ENCODE assay signal across 19 cellular contexts in the genomic region with DNA sequence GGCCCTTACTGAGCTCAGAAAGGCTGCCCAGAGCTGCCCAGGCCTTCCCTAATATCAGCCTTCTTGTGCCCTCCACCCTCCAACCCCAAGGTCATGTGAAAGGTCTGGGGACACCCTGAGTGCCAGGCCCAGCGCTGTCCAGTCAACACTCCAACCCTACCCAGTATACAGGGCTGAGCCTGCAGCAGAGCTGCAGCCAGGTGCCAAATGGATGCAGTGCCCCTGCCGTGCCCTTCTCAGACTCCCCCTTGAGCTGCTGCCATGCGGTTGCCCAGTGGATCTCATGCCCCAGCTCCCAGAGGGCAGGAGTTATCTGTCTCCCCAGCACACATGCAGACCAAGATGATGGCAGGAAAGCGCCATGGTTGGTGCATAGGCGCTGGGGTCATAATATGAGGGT.
A peak's percentile ranks its signal among the peaks of the same experiment; 100 is the strongest.
DNase-seq lines count a peak whose midpoint lies in the region; ATAC-seq, FAIRE-seq and TF ChIP-seq lines count a peak whose summit lies in the region.
"Had no signal": no experiment of that assay in that cellular context is flagged by ENCODE, and none has a peak within 500 bp of the region (broad histone marks: within the 10 kb centered on the region; RNA-seq: fewer than 3 reads in every experiment).

No MANE protein-coding gene starts in this region.

- TF ChIP-seq CTCF in Loucy (conservative IDR thresholded peaks at IDR 0.05; ENCODE audit: low read length) (no peak), endothelial cell of umbilical vein (IDR thresholded peaks at IDR 0.05; ENCODE audit: extremely low read depth in 1 of 2, insufficient read depth in 1 of 2, low read depth in 1 of 2, low read length in 2 of 2) (no peak), neural progenitor cell (IDR thresholded peaks at IDR 0.05) (no peak), coronary artery (IDR thresholded peaks at IDR 0.05) (no peak), Calu3 (IDR thresholded peaks at IDR 0.05; ENCODE audit: unreplicated experiment) (no peak)

- H3K9me1 ChIP-seq in endothelial cell of umbilical vein (replicated peaks; ENCODE audit: control insufficient read depth, extremely low read depth, insufficient read depth, low read length), result no peaks in the 10 kb centered on the region

- H2AFZ ChIP-seq in Loucy (ENCODE audit: low read length), result no peak overlapping the region
- no peak overlapping the region for H2AFZ ChIP-seq in endothelial cell of umbilical vein (ENCODE audit: low read depth, low read length)
- H2AFZ ChIP-seq in neural progenitor cell (replicated peaks), result no peak overlapping the region

- H3K9me3 ChIP-seq in CD4-positive, CD25-positive, alpha-beta regulatory T cell (ENCODE audit: control insufficient read depth in 2 of 2, low read length in 2 of 2), result no peaks in the 10 kb centered on the region
- H3K9me3 ChIP-seq in Loucy (ENCODE audit: insufficient read depth, low read depth, low read length) (no peaks in the 10 kb centered on the region), endothelial cell of umbilical vein (replicated peaks; ENCODE audit: control insufficient read depth, insufficient read depth, low read length) (no peaks in the 10 kb centered on the region), neural progenitor cell (ENCODE audit: low read depth) (no peaks in the 10 kb centered on the region)
- H3K9me3 ChIP-seq: body of pancreas, Caco-2, neutrophil, SJSA1 had no signal

- no peaks in the 10 kb centered on the region for H3K36me3 ChIP-seq in CD4-positive, CD25-positive, alpha-beta regulatory T cell (ENCODE audit: control insufficient read depth, insufficient read depth, low read length)
- H3K36me3 ChIP-seq in Loucy (ENCODE audit: insufficient read depth, low read length) (peaks cover 31% of the 10 kb centered on the region; the same call in 1 of the 2 replicates), endothelial cell of umbilical vein (ENCODE audit: control insufficient read depth in 2 of 2, extremely low read depth in 1 of 2, insufficient read depth in 2 of 2, low read length in 2 of 2) (peaks cover 0 to 11% of the 10 kb centered on the region in 2 experiments), neural progenitor cell (no peaks in the 10 kb centered on the region)
- H3K36me3 ChIP-seq: neutrophil had no signal

- H4K20me1 ChIP-seq in Loucy (ENCODE audit: insufficient read depth, low read length, poor library complexity, severe bottlenecking) (no peaks in the 10 kb centered on the region), endothelial cell of umbilical vein (replicated peaks; ENCODE audit: control insufficient read depth, extremely low read depth, insufficient read depth, low read length) (no peaks in the 10 kb centered on the region), neural progenitor cell (ENCODE audit: low read depth) (peaks cover 100% of the 10 kb centered on the region)

- no peaks in the 10 kb centered on the region for H3K27me3 ChIP-seq in CD4-positive, CD25-positive, alpha-beta regulatory T cell (ENCODE audit: control insufficient read depth, insufficient read depth, low read length)
- H3K27me3 ChIP-seq in Loucy (ENCODE audit: insufficient read depth, low read length, poor library complexity, severe bottlenecking), result no peaks in the 10 kb centered on the region
- no peaks in the 10 kb centered on the region for H3K27me3 ChIP-seq in endothelial cell of umbilical vein (ENCODE audit: control insufficient read depth in 2 of 2, insufficient read depth in 2 of 2, low read length in 2 of 2)
- no peaks in the 10 kb centered on the region for H3K27me3 ChIP-seq in neural progenitor cell
- H3K27me3 ChIP-seq: body of pancreas, neutrophil, SJSA1 had no signal

- H3K9me2 ChIP-seq in Loucy (replicated peaks; ENCODE audit: low read depth, low read length), result no peaks in the 10 kb centered on the region

- peak overlapping the region; percentile 81 for H3K4me2 ChIP-seq in Loucy (ENCODE audit: low read depth, low read length, poor library complexity, severe bottlenecking)
- no peak overlapping the region for H3K4me2 ChIP-seq in endothelial cell of umbilical vein (ENCODE audit: insufficient read depth, low read length)
- peak overlapping the region; percentile 74 for H3K4me2 ChIP-seq in neural progenitor cell

- H3K79me2 ChIP-seq in Loucy (ENCODE audit: insufficient read depth, low read length) (peaks cover 96% of the 10 kb centered on the region), endothelial cell of umbilical vein (ENCODE audit: control insufficient read depth, insufficient read depth, low read length) (peaks cover 11% of the 10 kb centered on the region), neural progenitor cell (ENCODE audit: low read depth) (peaks cover 20% of the 10 kb centered on the region)

- H3K4me3 Mint-ChIP-seq in CD4-positive, CD25-positive, alpha-beta regulatory T cell, result no peak overlapping the region
- H3K4me3 Mint-ChIP-seq in neural progenitor cell (peak overlapping the region; percentile 71), Calu3 (ENCODE audit: low read depth, unreplicated experiment) (no peak overlapping the region)
- H3K4me3 Mint-ChIP-seq: activated CD4-positive, alpha-beta T cell treated with anti-CD3 and anti-CD28 coated beads for 36 hours; IgD-negative memory B cell had no signal

- H3K36me3 Mint-ChIP-seq in CD4-positive, CD25-positive, alpha-beta regulatory T cell, result peaks cover 19% of the 10 kb centered on the region
- H3K36me3 Mint-ChIP-seq in neural progenitor cell (peaks cover 6% of the 10 kb centered on the region), Calu3 (ENCODE audit: insufficient read depth, unreplicated experiment) (peaks cover 5% of the 10 kb centered on the region)
- H3K36me3 Mint-ChIP-seq: IgD-negative memory B cell had no signal

- H3K27ac Mint-ChIP-seq in CD4-positive, CD25-positive, alpha-beta regulatory T cell, result peak overlapping the region; percentile 47 to 92 (median 78)
- H3K27ac Mint-ChIP-seq in neural progenitor cell, result peak overlapping the region; percentile 97
- no peak overlapping the region for H3K27ac Mint-ChIP-seq in Calu3 (ENCODE audit: unreplicated experiment)
- H3K27ac Mint-ChIP-seq: activated CD4-positive, alpha-beta T cell treated with anti-CD3 and anti-CD28 coated beads for 36 hours had no signal

- H3K27me3 Mint-ChIP-seq in CD4-positive, CD25-positive, alpha-beta regulatory T cell, result no peaks in the 10 kb centered on the region
- peaks cover 6% of the 10 kb centered on the region for H3K27me3 Mint-ChIP-seq in neural progenitor cell (ENCODE audit: insufficient read depth, low read depth)
- no peaks in the 10 kb centered on the region for H3K27me3 Mint-ChIP-seq in Calu3 (ENCODE audit: unreplicated experiment)
- H3K27me3 Mint-ChIP-seq: activated CD4-positive, alpha-beta T cell treated with anti-CD3 and anti-CD28 coated beads for 36 hours had no signal

- H3K4me3 ChIP-seq in CD4-positive, CD25-positive, alpha-beta regulatory T cell (ENCODE audit: low read depth, low read length), result no peak overlapping the region
- H3K4me3 ChIP-seq in Loucy (ENCODE audit: low read length, poor library complexity, severe bottlenecking) (peak overlapping the region; percentile 63), endothelial cell of umbilical vein (replicated peaks in 1 of 3; ENCODE audit: insufficient read depth in 1 of 3, low read depth in 1 of 3, low read length in 3 of 3) (no peak overlapping the region), neural progenitor cell (no peak overlapping the region), coronary artery (no peak overlapping the region)
- H3K4me3 ChIP-seq: body of pancreas, SJSA1 had no signal

- no peaks in the 10 kb centered on the region for H3K9me3 Mint-ChIP-seq in CD4-positive, CD25-positive, alpha-beta regulatory T cell
- H3K9me3 Mint-ChIP-seq in neural progenitor cell (no peaks in the 10 kb centered on the region), Calu3 (ENCODE audit: low read depth, unreplicated experiment) (no peaks in the 10 kb centered on the region)

- DNase-seq in CD4-positive, CD25-positive, alpha-beta regulatory T cell, result no peak
- DNase-seq in endothelial cell of umbilical vein (ENCODE audit: low read depth, low spot score), result no peak
- DNase-seq in neural progenitor cell (ENCODE audit: low spot score), result no peak
- DNase-seq in coronary artery (ENCODE audit: low spot score), result no peak
- DNase-seq in Calu3, result no peak
- DNase-seq in pons (ENCODE audit: low spot score), result no peak
- DNase-seq in hippocampal formation (lab: John Stamatoyannopoulos, UW), result no peak
- DNase-seq: activated CD4-positive, alpha-beta T cell treated with anti-CD3 and anti-CD28 coated beads for 36 hours; activated CD8-positive, alpha-beta memory T cell treated with anti-CD3 and anti-CD28 coated beads, Interleukin-2, amount 50 U/mL, for 4 hours; activated naive CD4-positive, alpha-beta T cell treated with Interleukin-2 at 50 U/mL for 16 hours; body of pancreas; Caco-2; NCI-H2081 treated with DMSO at 0.1 percent for 48 hours; NCI-H69 had no signal

- H3K4me1 ChIP-seq in CD4-positive, CD25-positive, alpha-beta regulatory T cell (ENCODE audit: control insufficient read depth, insufficient read depth, low read length, poor library complexity, severe bottlenecking), result peaks cover 3% of the 10 kb centered on the region
- H3K4me1 ChIP-seq in Loucy (ENCODE audit: insufficient read depth, low read length, poor library complexity, severe bottlenecking) (peaks cover 98% of the 10 kb centered on the region), endothelial cell of umbilical vein (ENCODE audit: control insufficient read depth, extremely low read depth, insufficient read depth, low read length) (peaks cover 50% of the 10 kb centered on the region), neural progenitor cell (peaks cover 66% of the 10 kb centered on the region)

- 0 out of 2 replicates have a peak, but pooled peaks cover 11% of the 10 kb centered on the region for H3F3A ChIP-seq in Loucy (ENCODE audit: low read depth)
- peaks cover 35% of the 10 kb centered on the region for H3F3A ChIP-seq in neural progenitor cell (ENCODE audit: low read depth)

- intact Hi-C loops in endothelial cell of umbilical vein (cut with micrococcal nuclease), result no loop called here
- intact Hi-C loops in Calu3 (cut with micrococcal nuclease; ENCODE audit: unreplicated experiment), result no loop called here

- H3K4me1 Mint-ChIP-seq in CD4-positive, CD25-positive, alpha-beta regulatory T cell, result peaks cover 0 to 46% (median 23%) of the 10 kb centered on the region in 4 donors
- H3K4me1 Mint-ChIP-seq in neural progenitor cell, result peaks cover 86% of the 10 kb centered on the region
- H3K4me1 Mint-ChIP-seq in Calu3 (ENCODE audit: low read depth, unreplicated experiment), result peaks cover 42% of the 10 kb centered on the region
- H3K4me1 Mint-ChIP-seq: IgD-negative memory B cell had no signal

- peak overlapping the region; percentile 82 for H3K9ac ChIP-seq in Loucy (ENCODE audit: low read depth, low read length, poor library complexity, severe bottlenecking)
- no peak overlapping the region for H3K9ac ChIP-seq in endothelial cell of umbilical vein (replicated peaks; ENCODE audit: extremely low read depth, insufficient read depth, low read length)
- H3K9ac ChIP-seq in neural progenitor cell, result no peak overlapping the region

- no peak for ATAC-seq in CD4-positive, CD25-positive, alpha-beta regulatory T cell (ENCODE audit: low read depth in 2 of 2)
- ATAC-seq: activated CD4-positive, alpha-beta T cell treated with anti-CD3 and anti-CD28 coated beads for 36 hours; body of pancreas had no signal

- no peak overlapping the region for H3K27ac ChIP-seq in CD4-positive, CD25-positive, alpha-beta regulatory T cell (ENCODE audit: insufficient read depth, low read length, poor library complexity, severe bottlenecking)
- H3K27ac ChIP-seq in endothelial cell of umbilical vein (ENCODE audit: insufficient read depth, low read depth, low read length), result peak overlapping the region; percentile 49
- H3K27ac ChIP-seq in neural progenitor cell, result no peak overlapping the region
- peak overlapping the region in 1 of 2 donors; percentile 17 for H3K27ac ChIP-seq in coronary artery
- H3K27ac ChIP-seq: neutrophil had no signal

- FAIRE-seq in endothelial cell of umbilical vein (lab: Jason Lieb, UNC), result no peak
- FAIRE-seq: islet of Langerhans had no signal

- BruUV-seq in endothelial cell of umbilical vein (replicated peaks; lab: Mats Ljungman, UMichigan), result no TSS peak
- no TSS peak for BruUV-seq in Calu3 (replicated peaks; lab: Mats Ljungman, UMichigan)

- no peak for TF ChIP-seq POLR2A in endothelial cell of umbilical vein (IDR thresholded peaks at IDR 0.05; ENCODE audit: low read depth, low read length)

- POLR2A ChIA-PET in endothelial cell of umbilical vein (lab: Charles Lee), result no interaction called here

- CTCF ChIA-PET in endothelial cell of umbilical vein (lab: Charles Lee) (interaction anchor here (1.5 to 5.1 kb wide), 3 partner anchors 29 to 65 kb away, joined by 7 to 44 read pairs (median 10); no protein-coding TSS in a partner anchor), Calu3 (lab: Charles Lee) (interaction anchor here (0.6 to 1.3 kb wide), 2 partner anchors 27 to 72 kb away, joined by 3 read pairs; no protein-coding TSS in a partner anchor)

- dilution Hi-C loops in endothelial cell of umbilical vein (cut with MboI; ENCODE audit: extremely low pct_ligation_motif_present, low sequenced_read_pairs), result no loop called here
